6 cellular contexts compared by ENCODE assay signal in genomic region chr9:137300607-137301085, GRCh38. TPM values are rescaled to one million over a fixed set of nuclear protein-coding genes. Genes with fewer than 3 reads are reported as not detected.
DNase-seq lines count a peak whose midpoint lies in the region; ATAC-seq and TF ChIP-seq lines count a peak whose summit lies in the region.

No MANE protein-coding gene starts in this region.

- intact Hi-C loops in Right ventricle myocardium inferior (cut with DNase I) (loop anchor here (2.0 kb wide), 1 partner anchor 60 kb away; the partner anchor contains the start of gene TUBB4B), tibial artery (cut with DNase I; ENCODE audit: low total_unique reads) (no loop called here)

- H3K36me3 ChIP-seq in cardiac muscle cell (no peaks in the 10 kb centered on the region), tibial artery (no peaks in the 10 kb centered on the region)

- TF ChIP-seq CTCF in cardiac muscle cell (IDR thresholded peaks at IDR 0.05; ENCODE audit: low read depth, low read length) (no peak), glutamatergic neuron (IDR thresholded peaks at IDR 0.05; ENCODE audit: partially characterized antibody, unreplicated experiment) (no peak), tibial artery (IDR thresholded peaks at IDR 0.05) (no peak)

- H3K27me3 Mint-ChIP-seq in glutamatergic neuron (ENCODE audit: unreplicated experiment): peaks cover 7% of the 10 kb centered on the region

- peak in 1 of 2 donors; percentile 39 for DNase-seq in cardiac muscle cell (ENCODE audit: low read depth in 1 of 2, low spot score in 1 of 2)
- no peak for DNase-seq in Right ventricle myocardium inferior (ENCODE audit: missing footprints)
- peak; percentile 41 for DNase-seq in glutamatergic neuron
- no peak for DNase-seq in tibial artery
- no peak for DNase-seq in GM19238 (ENCODE audit: insufficient read length, low spot score)

- H3K27me3 ChIP-seq in cardiac muscle cell: peaks cover 40% of the 10 kb centered on the region
- H3K27me3 ChIP-seq in tibial artery: peaks cover 10 to 93% of the 10 kb centered on the region in 2 donors

- H3K4me1 Mint-ChIP-seq in glutamatergic neuron (ENCODE audit: low read depth, unreplicated experiment): peaks cover 17% of the 10 kb centered on the region

- H3K27ac Mint-ChIP-seq in glutamatergic neuron (ENCODE audit: unreplicated experiment): peak overlapping the region; percentile 76

- peaks cover 3% of the 10 kb centered on the region for H3K9me3 Mint-ChIP-seq in glutamatergic neuron (ENCODE audit: unreplicated experiment)

- ATAC-seq in Right ventricle myocardium inferior (no peak), HG02981 (IDR thresholded peaks at IDR 0.05; ENCODE audit: unreplicated experiment) (no peak)

- H3K4me1 ChIP-seq in cardiac muscle cell (ENCODE audit: low read depth): peaks cover 14% of the 10 kb centered on the region
- peaks cover 4 to 77% (median 47%) of the 10 kb centered on the region in 4 donors for H3K4me1 ChIP-seq in tibial artery

- H3K4me3 Mint-ChIP-seq in glutamatergic neuron (ENCODE audit: unreplicated experiment): peak overlapping the region; percentile 96

- H3K36me3 Mint-ChIP-seq in glutamatergic neuron (ENCODE audit: unreplicated experiment): no peaks in the 10 kb centered on the region

- H3K9me3 ChIP-seq in cardiac muscle cell (ENCODE audit: low read depth): no peaks in the 10 kb centered on the region
- no peaks in the 10 kb centered on the region for H3K9me3 ChIP-seq in tibial artery

- H3K27ac ChIP-seq in cardiac muscle cell: peak overlapping the region; percentile 47
- H3K27ac ChIP-seq in tibial artery: no peak overlapping the region

- peak overlapping the region; percentile 60 for H3K4me3 ChIP-seq in cardiac muscle cell
- peak overlapping the region; percentile 40 to 49 for H3K4me3 ChIP-seq in tibial artery

RNA-seq across cellular contexts. Expression of gene NRARP, which starts 1.4 kb away (rescaled TPM):
- total RNA-seq in cardiac muscle cell (8.8 and 16.5 TPM in 2 replicates), Right ventricle myocardium inferior (4.7 TPM), glutamatergic neuron (ENCODE audit: unreplicated experiment) (15.2 TPM)
- polyA plus RNA-seq in cardiac muscle cell: 8.7 and 12.6 TPM in 2 replicates

RNA-seq across cellular contexts. Expression of gene TOR4A, which starts 23.1 kb away (rescaled TPM):
- total RNA-seq in cardiac muscle cell: 36.7 and 51.4 TPM in 2 replicates
- polyA plus RNA-seq in cardiac muscle cell: 18.5 and 24.3 TPM in 2 replicates
- 16.5 TPM for total RNA-seq in Right ventricle myocardium inferior
- 1.5 TPM for total RNA-seq in glutamatergic neuron (ENCODE audit: unreplicated experiment)

RNA-seq across cellular contexts. Expression of gene NELFB, which starts 45.5 kb away (rescaled TPM):
- 68.6 and 78.2 TPM in 2 replicates for total RNA-seq in cardiac muscle cell
- polyA plus RNA-seq in cardiac muscle cell: 73.3 and 87.6 TPM in 2 replicates
- total RNA-seq in Right ventricle myocardium inferior: 37.9 TPM
- total RNA-seq in glutamatergic neuron (ENCODE audit: unreplicated experiment): 48.5 TPM

RNA-seq across cellular contexts. Expression of gene STPG3, which starts 49.6 kb away (rescaled TPM):
- total RNA-seq in cardiac muscle cell (0.95 TPM in 1 of 2 replicates, not detected in the other), Right ventricle myocardium inferior (1.4 TPM), glutamatergic neuron (ENCODE audit: unreplicated experiment) (not detected)
- 3.2 and 3.3 TPM in 2 replicates for polyA plus RNA-seq in cardiac muscle cell

RNA-seq across cellular contexts. Expression of gene TUBB4B, which starts 59.6 kb away (rescaled TPM):
- total RNA-seq in cardiac muscle cell: 412 and 540 TPM in 2 replicates
- polyA plus RNA-seq in cardiac muscle cell: 745 and 845 TPM in 2 replicates
- 620 TPM for total RNA-seq in Right ventricle myocardium inferior
- total RNA-seq in glutamatergic neuron (ENCODE audit: unreplicated experiment): 192 TPM
